In the genomic region with DNA sequence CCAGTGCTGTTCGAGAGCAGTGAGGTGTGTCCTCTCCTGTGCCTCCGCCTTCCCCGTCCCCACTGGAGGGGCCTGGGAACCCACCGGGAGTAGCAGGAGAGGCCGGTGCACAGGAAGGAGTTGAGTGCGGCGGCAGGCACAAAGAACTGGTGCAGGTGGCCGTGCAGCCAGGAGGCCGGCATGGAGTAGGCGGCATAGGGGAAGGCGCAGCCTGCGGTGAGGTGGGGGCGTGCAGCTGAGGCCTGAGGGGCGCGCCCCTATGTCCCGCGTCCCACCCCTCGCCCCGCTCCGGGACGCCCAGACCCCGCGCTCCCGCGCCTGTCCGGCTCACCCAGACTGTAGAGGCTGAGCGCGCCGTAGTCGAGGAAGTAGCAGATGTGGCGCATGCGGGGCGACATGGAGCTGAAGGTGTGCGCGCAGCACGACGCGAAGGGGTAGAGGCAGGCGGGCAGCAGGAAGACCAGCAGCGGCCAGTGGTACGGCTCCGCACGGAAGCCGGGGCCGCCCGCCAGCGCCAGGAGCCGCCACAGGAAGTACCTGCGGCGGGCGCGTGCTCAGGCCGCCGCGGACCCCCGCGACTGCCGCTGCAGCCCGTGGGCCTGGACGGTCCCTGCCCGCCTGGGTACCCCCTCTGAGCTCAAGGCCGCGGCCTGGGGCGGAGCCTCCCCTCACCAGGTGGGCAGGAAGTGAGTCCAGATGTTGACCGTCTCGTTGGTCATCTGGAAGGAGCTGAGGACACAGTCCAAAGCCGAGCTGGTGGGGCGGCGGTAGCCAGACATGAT, we compare ENCODE assay signal across 8 cellular contexts. TPM values are rescaled to one million over a fixed set of nuclear protein-coding genes. Genes with fewer than 3 reads are reported as not detected.
A peak's percentile ranks its signal among the peaks of the same experiment; 100 is the strongest.
DNase-seq lines count a peak whose midpoint lies in the region; ATAC-seq and TF ChIP-seq lines count a peak whose summit lies in the region.

No MANE protein-coding gene starts in this region.

- ATAC-seq in activated CD4-positive, alpha-beta T cell treated with anti-CD3 and anti-CD28 coated beads for 36 hours: peak; percentile 55
- ATAC-seq in RWPE2 (ENCODE audit: low read depth): peak; percentile 4; the same call in 2 of the 3 replicates
- peak; percentile 69 to 78 (median 74) for ATAC-seq in natural killer cell
- ATAC-seq in HG03097 (IDR thresholded peaks at IDR 0.05; ENCODE audit: low FRiP score, unreplicated experiment): no peak

- peaks cover 12% of the 10 kb centered on the region for H3K36me3 Mint-ChIP-seq in activated CD4-positive, alpha-beta T cell treated with anti-CD3 and anti-CD28 coated beads for 36 hours (ENCODE audit: low read depth)
- H3K36me3 Mint-ChIP-seq in natural killer cell: no peaks in the 10 kb centered on the region
- peaks cover 4% of the 10 kb centered on the region for H3K36me3 Mint-ChIP-seq in mesothelial cell of epicardium

- H3K4me3 ChIP-seq in RWPE2 (ENCODE audit: severe bottlenecking): no peak overlapping the region
- H3K4me3 ChIP-seq in choroid plexus epithelial cell (ENCODE audit: low read depth, low read length): peak overlapping the region; percentile 45

- CTCF ChIA-PET in activated CD4-positive, alpha-beta T cell treated with anti-CD3 and anti-CD28 coated beads for 36 hours (lab: Charles Lee): interaction anchor here (0.6 to 1.5 kb wide), 5 partner anchors 21 to 117 kb away, joined by 3 to 6 read pairs (median 4); no protein-coding TSS in a partner anchor

- H3K36me3 ChIP-seq in RWPE2 (ENCODE audit: low read depth): peaks cover 4% of the 10 kb centered on the region

- H3K27me3 Mint-ChIP-seq in activated CD4-positive, alpha-beta T cell treated with anti-CD3 and anti-CD28 coated beads for 36 hours: peaks cover 4% of the 10 kb centered on the region
- H3K27me3 Mint-ChIP-seq in natural killer cell (ENCODE audit: low read depth in 2 of 2) (no peaks in the 10 kb centered on the region), mesothelial cell of epicardium (ENCODE audit: low read depth) (no peaks in the 10 kb centered on the region)

- H3K27ac Mint-ChIP-seq in activated CD4-positive, alpha-beta T cell treated with anti-CD3 and anti-CD28 coated beads for 36 hours: peak overlapping the region; percentile 25
- H3K27ac Mint-ChIP-seq in natural killer cell: peak overlapping the region; percentile 29 to 83
- no peak overlapping the region for H3K27ac Mint-ChIP-seq in mesothelial cell of epicardium

- H3K4me1 Mint-ChIP-seq in activated CD4-positive, alpha-beta T cell treated with anti-CD3 and anti-CD28 coated beads for 36 hours: peaks cover 11% of the 10 kb centered on the region
- H3K4me1 Mint-ChIP-seq in natural killer cell (peaks cover 0 to 23% of the 10 kb centered on the region in 2 donors), mesothelial cell of epicardium (peaks cover 4% of the 10 kb centered on the region)

- no peaks in the 10 kb centered on the region for H3K9me3 ChIP-seq in RWPE2 (ENCODE audit: severe bottlenecking)

- H3K27me3 ChIP-seq in RWPE2 (ENCODE audit: insufficient read depth, poor library complexity, severe bottlenecking): peaks cover 6% of the 10 kb centered on the region

- POLR2A ChIA-PET in activated CD4-positive, alpha-beta T cell treated with anti-CD3 and anti-CD28 coated beads for 36 hours (lab: Charles Lee): interaction anchor here (0.6 to 1.2 kb wide), 4 partner anchors 19 to 161 kb away, joined by 3 to 4 read pairs (median 3); no protein-coding TSS in a partner anchor

- TF ChIP-seq CTCF in RWPE2 (IDR thresholded peaks at IDR 0.05; ENCODE audit: poor library complexity, severe bottlenecking) (no peak), choroid plexus epithelial cell (conservative IDR thresholded peaks at IDR 0.05; ENCODE audit: low read depth, low read length) (no peak), natural killer cell (IDR thresholded peaks at IDR 0.05) (no peak), mesothelial cell of epicardium (IDR thresholded peaks at IDR 0.05; ENCODE audit: unreplicated experiment) (no peak)

- H3K4me1 ChIP-seq in RWPE2 (ENCODE audit: insufficient read depth, poor library complexity, severe bottlenecking): peaks cover 10% of the 10 kb centered on the region

- H3K27ac ChIP-seq in RWPE2 (ENCODE audit: poor library complexity, severe bottlenecking): no peak overlapping the region

- H3K4me3 Mint-ChIP-seq in activated CD4-positive, alpha-beta T cell treated with anti-CD3 and anti-CD28 coated beads for 36 hours: peak overlapping the region; percentile 59
- H3K4me3 Mint-ChIP-seq in natural killer cell (peak overlapping the region; percentile 91), mesothelial cell of epicardium (no peak overlapping the region)

- peak; percentile 64 for DNase-seq in activated CD4-positive, alpha-beta T cell treated with anti-CD3 and anti-CD28 coated beads for 36 hours
- DNase-seq in activated CD4-positive, alpha-beta T cell treated with anti-CD3 and anti-CD28 coated beads for 1 hour: no peak
- DNase-seq in RWPE2 (ENCODE audit: low spot score): no peak
- DNase-seq in choroid plexus epithelial cell (ENCODE audit: low read depth): peak; percentile 26
- DNase-seq in natural killer cell: peak; percentile 28
- no peak for DNase-seq in T1000 (lab: John Stamatoyannopoulos, UW)
- no peak for DNase-seq in mesothelial cell of epicardium (ENCODE audit: low spot score in 2 of 2, unreplicated experiment in 2 of 2)

- intact Hi-C loops in activated CD4-positive, alpha-beta T cell treated with anti-CD3 and anti-CD28 coated beads for 36 hours (cut with DNase I, micrococcal nuclease): no loop called here
- intact Hi-C loops in natural killer cell (cut with micrococcal nuclease): no loop called here

- no peaks in the 10 kb centered on the region for H3K9me3 Mint-ChIP-seq in activated CD4-positive, alpha-beta T cell treated with anti-CD3 and anti-CD28 coated beads for 36 hours (ENCODE audit: low read depth)
- no peaks in the 10 kb centered on the region for H3K9me3 Mint-ChIP-seq in natural killer cell
- no peaks in the 10 kb centered on the region for H3K9me3 Mint-ChIP-seq in mesothelial cell of epicardium

RNA-seq across cellular contexts. Expression of a gene that starts 2.2 kb away (rescaled TPM):
- total RNA-seq in activated CD4-positive, alpha-beta T cell treated with anti-CD3 and anti-CD28 coated beads for 36 hours: 1 to 10 TPM; 4.7 to 5.7 TPM
- 1 to 10 TPM; 2.6 to 5.5 (median 3.5) TPM for total RNA-seq in natural killer cell
- total RNA-seq in mesothelial cell of epicardium: 30.1 to 32.0 TPM (median 30.7 TPM) in 3 replicates

RNA-seq across cellular contexts. Expression of a gene that starts 3.7 kb away (rescaled TPM):
- total RNA-seq in activated CD4-positive, alpha-beta T cell treated with anti-CD3 and anti-CD28 coated beads for 36 hours: 1 to 10 TPM; 2.1 to 2.4 TPM
- total RNA-seq in natural killer cell: 1 to 10 TPM in 2 of 3 donors, under 1 TPM in 1; 0.45 to 1.6 (median 1.1) TPM
- total RNA-seq in mesothelial cell of epicardium: 5.8 to 7.3 TPM (median 6.8 TPM) in 3 replicates

RNA-seq across cellular contexts. Expression of a gene that starts 32.8 kb away (rescaled TPM):
- total RNA-seq in activated CD4-positive, alpha-beta T cell treated with anti-CD3 and anti-CD28 coated beads for 36 hours: 100 to 1,000 TPM; 108 to 117 TPM
- total RNA-seq in natural killer cell (10 to 100 TPM; 61.5 to 70.3 (median 64.0) TPM), mesothelial cell of epicardium (73.4 to 74.8 TPM (median 74.6 TPM) in 3 replicates)

RNA-seq across cellular contexts. Expression of a gene that starts 37.0 kb away (rescaled TPM):
- total RNA-seq in activated CD4-positive, alpha-beta T cell treated with anti-CD3 and anti-CD28 coated beads for 36 hours: 10 to 100 TPM; 61.7 to 64.6 TPM
- 10 to 100 TPM; 76.7 to 93.9 (median 87.6) TPM for total RNA-seq in natural killer cell
- total RNA-seq in mesothelial cell of epicardium: 99.8 to 105 TPM (median 103 TPM) in 3 replicates

RNA-seq across cellular contexts. Expression of a gene that starts 38.5 kb away (rescaled TPM):
- 10 to 100 TPM; 10.2 to 10.5 TPM for total RNA-seq in activated CD4-positive, alpha-beta T cell treated with anti-CD3 and anti-CD28 coated beads for 36 hours
- total RNA-seq in natural killer cell: 1 to 10 TPM; 3.3 to 5.8 (median 5.0) TPM
- total RNA-seq in mesothelial cell of epicardium: 5.7 to 6.9 TPM (median 6.1 TPM) in 3 replicates

Comparison
In these comparisons a context has a peak if more than half of its experiments do, and no peak if none do; other contexts are left out.
1. DNase-seq: peak in activated CD4-positive, alpha-beta T cell treated with anti-CD3 and anti-CD28 coated beads for 36 hours (single experiment), choroid plexus epithelial cell (single experiment) and natural killer cell (single experiment); none in activated CD4-positive, alpha-beta T cell treated with anti-CD3 and anti-CD28 coated beads for 1 hour (single experiment), RWPE2 (single experiment), T1000 (single experiment) and mesothelial cell of epicardium (0 of 2).